In the genomic region with DNA sequence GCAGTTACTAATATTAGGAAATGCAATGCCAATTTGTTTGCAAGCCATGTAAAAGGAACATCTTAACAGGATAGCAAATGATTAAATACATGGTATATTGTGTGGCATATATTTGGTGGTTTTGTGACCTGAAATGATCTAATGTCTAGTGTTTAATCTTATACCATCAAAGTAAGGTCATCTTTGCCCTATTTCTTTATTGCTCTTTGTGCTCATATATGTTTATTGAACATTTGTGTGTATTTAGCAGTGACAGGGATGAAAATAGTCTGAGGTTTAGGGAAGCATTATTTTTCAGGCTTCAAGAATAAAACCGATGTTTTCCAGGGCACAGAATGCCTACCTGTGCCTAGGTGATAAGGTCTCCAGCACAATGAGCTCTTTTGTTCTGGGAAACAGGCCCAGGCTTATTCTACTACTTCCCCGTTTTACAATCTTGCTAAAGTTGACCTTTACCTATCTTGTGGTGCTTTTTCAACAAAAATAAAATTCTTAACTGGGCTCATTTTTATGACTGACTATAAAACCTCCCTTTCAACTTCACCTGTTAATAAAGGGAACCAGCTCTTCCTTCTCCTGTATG, we compare ENCODE assay signal across 17 cellular contexts.
"Had no signal": no experiment of that assay in that cellular context is flagged by ENCODE, and none has a peak within 500 bp of the region (broad histone marks: within the 10 kb centered on the region; RNA-seq: fewer than 3 reads in every experiment).

No MANE protein-coding gene starts in this region.

- H3K9me3 ChIP-seq: gastrocnemius medialis, stomach had no signal

- FAIRE-seq: TTC549 had no signal

- H3K27me3 ChIP-seq: brain microvascular endothelial cell, gastrocnemius medialis, stomach had no signal

- H3K27ac ChIP-seq: brain microvascular endothelial cell, gastrocnemius medialis had no signal

- H3K4me3 ChIP-seq: gastrocnemius medialis, stomach had no signal

- H3K4me1 ChIP-seq: gastrocnemius medialis had no signal

- DNase-seq: activated CD4-positive, alpha-beta T cell treated with anti-CD3 and anti-CD28 coated beads, Interleukin-2, amount 10 ng/mL, durations not matched to agents 7 days and 5 days; activated CD4-positive, CD25-positive, alpha-beta regulatory T cell; activated CD8-positive, alpha-beta T cell treated with anti-CD3 and anti-CD28 coated beads, Interleukin-2, amount 10 ng/mL, durations not matched to agents 7 days and 5 days; activated naive CD4-positive, alpha-beta T cell treated with anti-CD3 and anti-CD28 coated beads for 36 hours; activated T-cell treated with anti-CD3 and anti-CD28 coated beads, Interleukin-2, amount 50 U/mL, for 24 hours; brain microvascular endothelial cell; effector CD4-positive, alpha-beta T cell; gastrocnemius medialis; head of caudate nucleus; kidney glomerular epithelial cell; left ventricle myocardium superior; naive thymus-derived CD8-positive, alpha-beta T cell; stimulated activated CD4-positive, alpha-beta T cell treated with anti-CD3 and anti-CD28 coated beads, Interleukin-4, amount 100 ng/mL, for 24 hours; stomach had no signal

- H3K36me3 ChIP-seq: brain microvascular endothelial cell, gastrocnemius medialis, stomach had no signal

- ATAC-seq: activated CD8-positive, alpha-beta T cell treated with anti-CD3 and anti-CD28 coated beads, Interleukin-2, amount 10 ng/mL, durations not matched to agents 7 days and 5 days; gastrocnemius medialis; left ventricle myocardium superior; naive thymus-derived CD8-positive, alpha-beta T cell; sciatic nerve; stimulated activated effector memory CD8-positive, alpha-beta T cell treated with anti-CD3 and anti-CD28 coated beads, Interleukin-12 subunit alpha, Interleukin-12 subunit beta, amount 100 ng/mL, for 72 hours had no signal
